In genomic region chr4:7803992-7804758, GRCh38 we compare ENCODE assay signal across 8 cellular contexts.
DNase-seq lines count a peak whose midpoint lies in the region; ATAC-seq, FAIRE-seq and TF ChIP-seq lines count a peak whose summit lies in the region.

No MANE protein-coding gene starts in this region.

- H3K36me3 ChIP-seq in neuronal stem cell (replicated peaks in 1 of 2; ENCODE audit: control insufficient read depth in 2 of 2, insufficient read depth in 2 of 2, low read length in 2 of 2) = peaks cover 8 to 16% of the 10 kb centered on the region in 2 donors

- no peak overlapping the region for H2AK5ac ChIP-seq in neuronal stem cell (ENCODE audit: low read depth, low read length)

- H3K4me1 ChIP-seq in neuronal stem cell (ENCODE audit: control insufficient read depth in 2 of 2, insufficient read depth in 1 of 2, low read depth in 1 of 2, low read length in 2 of 2) = peaks cover 20 to 23% of the 10 kb centered on the region in 2 donors

- DNase-seq in GM10266 (ENCODE audit: extremely low spot score) (peak; percentile 77), HT-29 (ENCODE audit: low spot score) (peak; percentile 77), RCC 7860 (ENCODE audit: low spot score) (peak; percentile 53), foreskin fibroblast (peak; percentile 65 to 91), neuronal stem cell (ENCODE audit: low spot score) (peak; percentile 75), substantia nigra (lab: John Stamatoyannopoulos, UW) (peak in 45 of 49 donors; percentile 18 to 91 (median 74))

- peaks cover 11% of the 10 kb centered on the region for H3K4me1 Mint-ChIP-seq in activated T-helper 17 cell treated with anti-CD3 and anti-CD28 coated beads, Interleukin-2, amount 50 U/mL, for 72 hours

- no CpG with 5 or more reads among the region's 16 CpGs for WGBS in neuronal stem cell (ENCODE audit: extremely low coverage in 2 of 2, insufficient read length in 2 of 2, insufficient replicate concordance in 1 of 2), 2 donors

- H3K36me3 Mint-ChIP-seq in activated T-helper 17 cell treated with anti-CD3 and anti-CD28 coated beads, Interleukin-2, amount 50 U/mL, for 72 hours (ENCODE audit: low read depth) = peaks cover 57% of the 10 kb centered on the region

- H3K14ac ChIP-seq in neuronal stem cell (ENCODE audit: low read length) = no peak overlapping the region

- peak; percentile 73 for ATAC-seq in activated T-helper 17 cell treated with anti-CD3 and anti-CD28 coated beads, Interleukin-2, amount 50 U/mL, for 72 hours (replicated peaks)
- ATAC-seq in GM21381 (IDR thresholded peaks at IDR 0.05; ENCODE audit: unreplicated experiment) = no peak

- H2AFZ ChIP-seq in neuronal stem cell (ENCODE audit: low read length) = no peak overlapping the region

- no peak overlapping the region for H2BK15ac ChIP-seq in neuronal stem cell (ENCODE audit: low read length)

- H3K18ac ChIP-seq in neuronal stem cell (ENCODE audit: low read length) = no peak overlapping the region

- peaks cover 0 to 2% (median 0%) of the 10 kb centered on the region in 3 experiments for H3K27me3 ChIP-seq in neuronal stem cell (ENCODE audit: control insufficient read depth in 3 of 3, insufficient read depth in 3 of 3, low read depth in 1 of 3, low read length in 3 of 3)

- no peak overlapping the region for H3K23ac ChIP-seq in neuronal stem cell (ENCODE audit: low read depth, low read length, poor library complexity)

- H3K4me3 Mint-ChIP-seq in activated T-helper 17 cell treated with anti-CD3 and anti-CD28 coated beads, Interleukin-2, amount 50 U/mL, for 72 hours = no peak overlapping the region

- H4K91ac ChIP-seq in neuronal stem cell (ENCODE audit: low read depth, low read length, poor library complexity) = no peak overlapping the region

- no peak overlapping the region for H3K4ac ChIP-seq in neuronal stem cell (ENCODE audit: low read length)

- no peak for FAIRE-seq in RCC 7860 (lab: Jason Lieb, UNC)

- H4K8ac ChIP-seq in neuronal stem cell (ENCODE audit: low read depth, low read length) = no peak overlapping the region

- H3K27me3 Mint-ChIP-seq in activated T-helper 17 cell treated with anti-CD3 and anti-CD28 coated beads, Interleukin-2, amount 50 U/mL, for 72 hours = no peaks in the 10 kb centered on the region

- H3K4me2 ChIP-seq in neuronal stem cell (ENCODE audit: insufficient read depth, low read length, poor library complexity, severe bottlenecking) = no peak overlapping the region

- no peaks in the 10 kb centered on the region for H3K9me3 Mint-ChIP-seq in activated T-helper 17 cell treated with anti-CD3 and anti-CD28 coated beads, Interleukin-2, amount 50 U/mL, for 72 hours

- no peaks in the 10 kb centered on the region for H3K79me1 ChIP-seq in neuronal stem cell (ENCODE audit: low read depth, low read length)

- H3K9ac ChIP-seq in neuronal stem cell (ENCODE audit: low read depth, low read length, poor library complexity) = no peak overlapping the region

- H3K27ac Mint-ChIP-seq in activated T-helper 17 cell treated with anti-CD3 and anti-CD28 coated beads, Interleukin-2, amount 50 U/mL, for 72 hours = no peak overlapping the region

- TF ChIP-seq CTCF in GM10266 (IDR thresholded peaks at IDR 0.05; ENCODE audit: control insufficient read depth, insufficient read depth, low read depth, missing control alignments) (peak; percentile 92), foreskin fibroblast (IDR thresholded peaks at IDR 0.05; ENCODE audit: low read depth, low read length) (peak; percentile 99)

- no peaks in the 10 kb centered on the region for H3K9me3 ChIP-seq in neuronal stem cell (replicated peaks in 1 of 2; ENCODE audit: control insufficient read depth in 2 of 2, insufficient read depth in 1 of 2, low read depth in 1 of 2, low read length in 2 of 2)

- H3K27ac ChIP-seq in neuronal stem cell (replicated peaks; ENCODE audit: low read length) = no peak overlapping the region
- no peak overlapping the region for H3K27ac ChIP-seq in substantia nigra (ENCODE audit: low read depth, low read length, poor library complexity, severe bottlenecking)

- no peak overlapping the region for H2BK5ac ChIP-seq in neuronal stem cell (ENCODE audit: low read length)

- H2BK120ac ChIP-seq in neuronal stem cell (ENCODE audit: low read depth, low read length) = no peak overlapping the region

- H3K4me3 ChIP-seq in foreskin fibroblast (ENCODE audit: low read depth in 1 of 2, low read length in 2 of 2) = no peak overlapping the region
- H3K4me3 ChIP-seq in neuronal stem cell (ENCODE audit: low read length in 2 of 2) = no peak overlapping the region

- peak overlapping the region; percentile 33 for H2BK12ac ChIP-seq in neuronal stem cell (ENCODE audit: low read length)
